In genomic region chr12:96213869-96214268, GRCh38 we compare ENCODE assay signal across 17 cellular contexts. TPM values are rescaled to one million over a fixed set of nuclear protein-coding genes. Genes with fewer than 3 reads are reported as not detected.
A peak's percentile ranks its signal among the peaks of the same experiment; 100 is the strongest.
DNase-seq lines count a peak whose midpoint lies in the region; ATAC-seq and TF ChIP-seq lines count a peak whose summit lies in the region.
"Had no signal": no experiment of that assay in that cellular context is flagged by ENCODE, and none has a peak within 500 bp of the region (broad histone marks: within the 10 kb centered on the region; RNA-seq: fewer than 3 reads in every experiment).

No MANE protein-coding gene starts in this region.

- H3K27me3 ChIP-seq in effector memory CD4-positive, alpha-beta T cell (replicated peaks; ENCODE audit: control insufficient read depth, insufficient read depth, low read length, poor library complexity, severe bottlenecking): no peaks in the 10 kb centered on the region
- H3K27me3 ChIP-seq in osteoblast (ENCODE audit: insufficient read depth, low read length) (no peaks in the 10 kb centered on the region), A673 (replicated peaks; ENCODE audit: insufficient read depth, low read depth, low read length, poor library complexity) (no peaks in the 10 kb centered on the region)
- H3K27me3 ChIP-seq: adrenal gland had no signal

- no peak for DNase-seq in activated CD4-positive, alpha-beta T cell treated with anti-CD3 and anti-CD28 coated beads for 36 hours
- DNase-seq in activated CD4-positive, alpha-beta T cell treated with anti-CD3 and anti-CD28 coated beads for 48 hours: no peak
- no peak for DNase-seq in effector memory CD4-positive, alpha-beta T cell
- DNase-seq in osteoblast (ENCODE audit: insufficient read length, low spot score, missing footprints): no peak
- DNase-seq in A673 (ENCODE audit: low spot score): no peak
- DNase-seq: 8988T; central memory CD4-positive, alpha-beta T cell; foreskin fibroblast; NCI-H748 treated with DMSO at 0.1 percent for 48 hours; SK-N-SH had no signal

- H3K4me3 Mint-ChIP-seq in activated CD4-positive, alpha-beta T cell treated with anti-CD3 and anti-CD28 coated beads for 36 hours: no peak overlapping the region
- peak overlapping the region; percentile 59 to 92 (median 74) for H3K4me3 Mint-ChIP-seq in IgD-negative memory B cell

- H3K4me1 Mint-ChIP-seq in activated CD4-positive, alpha-beta T cell treated with anti-CD3 and anti-CD28 coated beads for 36 hours: peaks cover 73% of the 10 kb centered on the region
- H3K4me1 Mint-ChIP-seq in IgD-negative memory B cell: peaks cover 50 to 60% (median 53%) of the 10 kb centered on the region in 3 donors

- TF ChIP-seq CTCF in osteoblast (IDR thresholded peaks at IDR 0.05; ENCODE audit: extremely low read depth, low read depth, low read length) (no peak), A673 (conservative IDR thresholded peaks at IDR 0.05; ENCODE audit: low read depth, low read length) (no peak)

- H3K27ac ChIP-seq in effector memory CD4-positive, alpha-beta T cell (ENCODE audit: insufficient read depth, low read length, poor library complexity, severe bottlenecking): peak overlapping the region; percentile 50
- H3K27ac ChIP-seq in osteoblast (ENCODE audit: low read depth, low read length): peak overlapping the region; percentile 58
- no peak overlapping the region for H3K27ac ChIP-seq in A673 (ENCODE audit: low read depth, low read length, poor library complexity, severe bottlenecking)

- H3K27me3 Mint-ChIP-seq in activated CD4-positive, alpha-beta T cell treated with anti-CD3 and anti-CD28 coated beads for 36 hours: no peaks in the 10 kb centered on the region
- no peaks in the 10 kb centered on the region for H3K27me3 Mint-ChIP-seq in IgD-negative memory B cell

- peaks cover 57% of the 10 kb centered on the region for H3K4me1 ChIP-seq in effector memory CD4-positive, alpha-beta T cell (ENCODE audit: control insufficient read depth, insufficient read depth, low read length, poor library complexity, severe bottlenecking)
- H3K4me1 ChIP-seq in osteoblast (ENCODE audit: insufficient read depth, low read length) (peaks cover 24% of the 10 kb centered on the region), A673 (ENCODE audit: insufficient read depth, low read length, poor library complexity, severe bottlenecking) (peaks cover 44% of the 10 kb centered on the region)
- H3K4me1 ChIP-seq: HAP-1 had no signal

- POLR2A ChIA-PET in activated CD4-positive, alpha-beta T cell treated with anti-CD3 and anti-CD28 coated beads for 36 hours (lab: Charles Lee): no interaction called here
- POLR2A ChIA-PET in A673 (lab: Charles Lee; ENCODE audit: low non-redundant PET): no interaction called here

- H3K27ac Mint-ChIP-seq in activated CD4-positive, alpha-beta T cell treated with anti-CD3 and anti-CD28 coated beads for 36 hours: peak overlapping the region; percentile 28
- H3K27ac Mint-ChIP-seq in IgD-negative memory B cell: peak overlapping the region; percentile 31 to 77 (median 71)

- H2AFZ ChIP-seq in osteoblast (ENCODE audit: low read length): no peak overlapping the region

- CTCF ChIA-PET in activated CD4-positive, alpha-beta T cell treated with anti-CD3 and anti-CD28 coated beads for 36 hours (lab: Charles Lee): interaction anchor here (0.7 to 8.5 kb wide), 11 partner anchors 13 to 295 kb away, joined by 3 to 80 read pairs (median 7); no protein-coding TSS in a partner anchor
- CTCF ChIA-PET in A673 (lab: Charles Lee): no interaction called here

- ATAC-seq in activated CD4-positive, alpha-beta T cell treated with anti-CD3 and anti-CD28 coated beads for 36 hours: no peak
- no peak for ATAC-seq in GM18498 (IDR thresholded peaks at IDR 0.05; ENCODE audit: unreplicated experiment)
- ATAC-seq in GM19324 (IDR thresholded peaks at IDR 0.05; ENCODE audit: low FRiP score, unreplicated experiment): no peak
- ATAC-seq: left lobe of liver, sciatic nerve had no signal

- H3K9me3 ChIP-seq in effector memory CD4-positive, alpha-beta T cell (ENCODE audit: control insufficient read depth, low read length): no peaks in the 10 kb centered on the region
- H3K9me3 ChIP-seq in osteoblast (ENCODE audit: low read depth, low read length) (no peaks in the 10 kb centered on the region), A673 (ENCODE audit: low read depth, low read length, poor library complexity, severe bottlenecking) (no peaks in the 10 kb centered on the region)
- H3K9me3 ChIP-seq: adrenal gland, HAP-1, SK-N-SH had no signal

- no peaks in the 10 kb centered on the region for H3K9me3 Mint-ChIP-seq in activated CD4-positive, alpha-beta T cell treated with anti-CD3 and anti-CD28 coated beads for 36 hours (ENCODE audit: low read depth)
- H3K9me3 Mint-ChIP-seq in IgD-negative memory B cell: no peaks in the 10 kb centered on the region

- BruUV-seq in A673 (replicated peaks; lab: Mats Ljungman, UMichigan): no TSS peak

- H3K4me2 ChIP-seq in osteoblast (ENCODE audit: insufficient read depth, low read length): no peak overlapping the region
- H3K4me2 ChIP-seq: SK-N-SH had no signal

- H3K36me3 ChIP-seq in effector memory CD4-positive, alpha-beta T cell (ENCODE audit: control insufficient read depth, insufficient read depth, low read length): peaks cover 4% of the 10 kb centered on the region
- peaks cover 9% of the 10 kb centered on the region for H3K36me3 ChIP-seq in osteoblast (ENCODE audit: insufficient read depth, low read length)
- H3K36me3 ChIP-seq in A673 (ENCODE audit: insufficient read depth, low read length, poor library complexity, severe bottlenecking): no peaks in the 10 kb centered on the region
- H3K36me3 ChIP-seq: adrenal gland, HAP-1 had no signal

- peaks cover 94% of the 10 kb centered on the region for H3K79me2 ChIP-seq in osteoblast (ENCODE audit: insufficient read depth, low read length)

- peaks cover 22% of the 10 kb centered on the region for H3K36me3 Mint-ChIP-seq in activated CD4-positive, alpha-beta T cell treated with anti-CD3 and anti-CD28 coated beads for 36 hours (ENCODE audit: low read depth)
- H3K36me3 Mint-ChIP-seq in IgD-negative memory B cell: no peaks in the 10 kb centered on the region

- H3K4me3 ChIP-seq in effector memory CD4-positive, alpha-beta T cell (ENCODE audit: insufficient read depth, low read depth, low read length, poor library complexity, severe bottlenecking): no peak overlapping the region
- H3K4me3 ChIP-seq in osteoblast (ENCODE audit: insufficient read depth, low read length) (no peak overlapping the region), A673 (ENCODE audit: low read depth, low read length, poor library complexity, severe bottlenecking) (no peak overlapping the region)
- H3K4me3 ChIP-seq: adrenal gland, HAP-1 had no signal

- intact Hi-C loops in activated CD4-positive, alpha-beta T cell treated with anti-CD3 and anti-CD28 coated beads for 36 hours (cut with DNase I, micrococcal nuclease): loop anchor here (2.0 to 10.0 kb wide), 9 partner anchors 37 to 359 kb away; partner anchors contain the start of genes AMDHD1 (in 1 of the 2), CCDC38 (in 1 of the 2) and SNRPF (in 1 of the 2)
- intact Hi-C loops in A673 (cut with micrococcal nuclease; ENCODE audit: unreplicated experiment): no loop called here

- H4K20me1 ChIP-seq in osteoblast (ENCODE audit: insufficient read depth, low read length): peaks cover 8% of the 10 kb centered on the region

RNA-seq across cellular contexts. Expression of gene ELK3, which starts 19.7 kb away (rescaled TPM):
- 10 to 100 TPM; 17.0 to 17.4 TPM for total RNA-seq in activated CD4-positive, alpha-beta T cell treated with anti-CD3 and anti-CD28 coated beads for 36 hours
- 17.9 TPM for polyA plus RNA-seq in IgD-negative memory B cell
- total RNA-seq in osteoblast (27.5 and 30.1 TPM in 2 replicates), A673 (2021) (55.2 and 62.1 TPM in 2 replicates)
